ENCODE assay signal across 8 cellular contexts in the genomic region with DNA sequence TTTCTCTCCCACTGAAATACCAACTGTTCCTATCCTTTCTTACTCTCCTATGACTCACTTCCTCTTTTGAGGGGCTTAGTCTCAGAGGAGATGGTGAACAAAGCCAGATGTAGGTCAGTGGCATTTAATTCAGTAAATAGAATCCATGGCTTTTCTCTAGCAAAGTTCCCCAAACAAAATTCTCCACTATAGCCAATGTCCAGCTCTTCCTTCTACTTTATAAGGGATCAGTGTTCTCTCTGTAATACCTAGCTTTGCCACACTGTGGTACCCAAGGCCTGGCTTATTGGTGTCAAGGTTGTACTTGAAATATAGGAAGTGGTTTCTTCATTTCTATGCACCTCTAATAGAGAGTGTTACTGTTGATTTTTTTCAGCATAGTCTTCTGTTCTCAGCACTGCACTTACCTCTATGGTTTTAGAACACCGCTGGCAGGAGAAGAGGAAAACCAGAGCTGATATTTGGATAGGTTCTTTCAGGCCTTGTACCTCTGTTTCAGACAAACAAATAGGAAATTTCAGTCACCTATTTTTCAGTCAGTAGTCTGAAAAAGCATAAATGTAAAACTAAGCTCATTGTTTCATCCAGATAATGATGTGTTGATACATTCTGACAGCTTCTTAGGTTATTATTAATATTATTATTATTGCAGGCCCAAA. TPM values are rescaled to one million over a fixed set of nuclear protein-coding genes. Genes with fewer than 3 reads are reported as not detected.
DNase-seq lines count a peak whose midpoint lies in the region; ATAC-seq and TF ChIP-seq lines count a peak whose summit lies in the region.

No MANE protein-coding gene starts in this region.

- peak; percentile 34 to 81 (median 70) for TF ChIP-seq CTCF in spleen (IDR thresholded peaks at IDR 0.05 in 8 of 11, conservative IDR thresholded peaks at IDR 0.05 in 3 of 11)

- DNase-seq in activated gamma-delta T cell treated with Interleukin-2 at 50 U/mL for 16 hours = peak; percentile 42
- no peak for DNase-seq in activated gamma-delta T cell (lab: John Stamatoyannopoulos, UW)
- DNase-seq in NCI-H1105 treated with DMSO at 0.1 percent for 48 hours (lab: John Stamatoyannopoulos, UW) = peak; percentile 54
- DNase-seq in T-helper 2 cell = peak in 4 of 5 experiments; percentile 33 to 79 (median 36)
- DNase-seq in astrocyte of the hippocampus (ENCODE audit: low read depth, low spot score) = peak; percentile 86
- peak; percentile 9 for DNase-seq in iPS DF 6.9 (ENCODE audit: low read depth, low spot score)
- DNase-seq in spleen = no peak

- no peak overlapping the region for H3K27ac ChIP-seq in iPS DF 6.9 (ENCODE audit: low read length)
- peak overlapping the region in 6 of 8 donors; percentile 6 to 41 (median 32) for H3K27ac ChIP-seq in spleen

- ATAC-seq in HG02763 (IDR thresholded peaks at IDR 0.05; ENCODE audit: unreplicated experiment) = peak; percentile 98

- no CpG with 5 or more reads among the region's 1 CpG for WGBS in iPS DF 6.9 (ENCODE audit: insufficient coverage, insufficient read length)
- WGBS in spleen, 5 donors = 9 to 24% (median 15%) methylated on average over 1 of the region's 1 CpG

- TF ChIP-seq POLR2A in spleen (IDR thresholded peaks at IDR 0.05) = no peak

- no peaks in the 10 kb centered on the region for H3K4me1 ChIP-seq in iPS DF 6.9 (ENCODE audit: control insufficient read depth, insufficient read depth, low read length)
- peaks cover 0 to 57% (median 41%) of the 10 kb centered on the region in 6 donors for H3K4me1 ChIP-seq in spleen

- H3K4me3 ChIP-seq in iPS DF 6.9 (ENCODE audit: low read length) (no peak overlapping the region), spleen (no peak overlapping the region)

- intact Hi-C loops in spleen (cut with DNase I; ENCODE audit: low total_unique reads) = loop anchor here (2.0 kb wide), 1 partner anchor 148 kb away; no protein-coding TSS in a partner anchor

- H3K9me3 ChIP-seq in iPS DF 6.9 (ENCODE audit: control insufficient read depth, insufficient read depth, low read length) (no peaks in the 10 kb centered on the region), spleen (no peaks in the 10 kb centered on the region)

- H3K36me3 ChIP-seq in iPS DF 6.9 (ENCODE audit: control insufficient read depth, insufficient read depth, low read length) = no peaks in the 10 kb centered on the region
- peaks cover 0 to 55% (median 6%) of the 10 kb centered on the region in 6 donors for H3K36me3 ChIP-seq in spleen

- H3K27me3 ChIP-seq in iPS DF 6.9 (ENCODE audit: control insufficient read depth, insufficient read depth, low read length) (no peaks in the 10 kb centered on the region), spleen (replicated peaks in 1 of 7) (no peaks in the 10 kb centered on the region)

RNA-seq across cellular contexts. Expression of a gene that starts 40.6 kb away (rescaled TPM):
- 10 to 100 TPM; 10.4 to 21.6 (median 18.3) TPM for total RNA-seq in spleen
- 1 to 10 TPM in 2 of 3 donors, under 1 TPM in 1; 0.54 to 1.8 (median 1.7) TPM for polyA plus RNA-seq in spleen

Comparison
In these comparisons a context has a peak if more than half of its experiments do, and no peak if none do; other contexts are left out.
1. DNase-seq: peak in activated gamma-delta T cell treated with Interleukin-2 at 50 U/mL for 16 hours (single experiment), NCI-H1105 treated with DMSO at 0.1 percent for 48 hours (single experiment), T-helper 2 cell (4 of 5), astrocyte of the hippocampus (single experiment) and iPS DF 6.9 (single experiment); none in activated gamma-delta T cell (single experiment) and spleen (single experiment).